Comparison of ENCODE assay signal across 9 cellular contexts in genomic region chr1:75786901-75787455, GRCh38. TPM values are rescaled to one million over a fixed set of nuclear protein-coding genes. Genes with fewer than 3 reads are reported as not detected.
DNase-seq lines count a peak whose midpoint lies in the region; ATAC-seq and TF ChIP-seq lines count a peak whose summit lies in the region.
"Had no signal": no experiment of that assay in that cellular context is flagged by ENCODE, and none has a peak within 500 bp of the region (broad histone marks: within the 10 kb centered on the region; RNA-seq: fewer than 3 reads in every experiment).

No MANE protein-coding gene starts in this region.

- H3K9ac ChIP-seq in mesendoderm (ENCODE audit: low read length) = peak overlapping the region; percentile 100

- no peak for ATAC-seq in Right ventricle myocardium inferior
- ATAC-seq in body of pancreas = no peak
- ATAC-seq in GM21528 (IDR thresholded peaks at IDR 0.05; ENCODE audit: low FRiP score, unreplicated experiment) = no peak
- ATAC-seq in sciatic nerve = no peak

- H3K4me1 ChIP-seq in left ventricle myocardium inferior (peaks cover 66% of the 10 kb centered on the region), body of pancreas (peaks cover 54% of the 10 kb centered on the region), mesendoderm (ENCODE audit: control insufficient read depth, low read depth, low read length) (no peaks in the 10 kb centered on the region), urinary bladder (ENCODE audit: insufficient read depth) (no peaks in the 10 kb centered on the region)

- H3K36me3 ChIP-seq in left ventricle myocardium inferior = peaks cover 26% of the 10 kb centered on the region
- peaks cover 6 to 7% of the 10 kb centered on the region in 2 donors for H3K36me3 ChIP-seq in body of pancreas (replicated peaks in 1 of 2; ENCODE audit: insufficient read depth in 1 of 2, low read depth in 2 of 2)
- no peaks in the 10 kb centered on the region for H3K36me3 ChIP-seq in mesendoderm (ENCODE audit: control insufficient read depth, insufficient read depth, low read length)
- no peaks in the 10 kb centered on the region for H3K36me3 ChIP-seq in urinary bladder (ENCODE audit: insufficient read depth)

- peaks cover 50% of the 10 kb centered on the region for H3K79me2 ChIP-seq in mesendoderm (ENCODE audit: control insufficient read depth, insufficient read depth, low read length)

- H3K79me1 ChIP-seq in mesendoderm (ENCODE audit: low read length) = no peaks in the 10 kb centered on the region

- no peak for TF ChIP-seq POLR2A in body of pancreas (IDR thresholded peaks at IDR 0.05)

- H3K9me3 ChIP-seq in left ventricle myocardium inferior (replicated peaks) (no peaks in the 10 kb centered on the region), body of pancreas (no peaks in the 10 kb centered on the region)

- H3K4me2 ChIP-seq in mesendoderm (ENCODE audit: low read length) = peak overlapping the region; percentile 94

- H2AK5ac ChIP-seq in mesendoderm (ENCODE audit: low read length) = no peak overlapping the region

- peak overlapping the region; percentile 90 for H3K27ac ChIP-seq in left ventricle myocardium inferior (replicated peaks)
- peak overlapping the region in 2 of 4 donors; percentile 85 to 88 for H3K27ac ChIP-seq in body of pancreas
- H3K27ac ChIP-seq in mesendoderm (ENCODE audit: low read depth, low read length) = no peak overlapping the region
- peak overlapping the region; percentile 57 for H3K27ac ChIP-seq in urinary bladder (ENCODE audit: low read depth)

- H2BK120ac ChIP-seq in mesendoderm (ENCODE audit: low read depth, low read length) = no peak overlapping the region

- no peaks in the 10 kb centered on the region for H3K27me3 ChIP-seq in left ventricle myocardium inferior (ENCODE audit: low read depth)
- H3K27me3 ChIP-seq in body of pancreas = no peaks in the 10 kb centered on the region
- H3K27me3 ChIP-seq in mesendoderm (ENCODE audit: insufficient read depth, low read length, poor library complexity) = no peaks in the 10 kb centered on the region

- no peak overlapping the region for H2BK5ac ChIP-seq in mesendoderm (ENCODE audit: low read length)

- peak overlapping the region; percentile 92 for H3K56ac ChIP-seq in mesendoderm (ENCODE audit: low read length)

- H4K5ac ChIP-seq in mesendoderm (ENCODE audit: low read length) = no peak overlapping the region

- H4K8ac ChIP-seq in mesendoderm (ENCODE audit: low read depth, low read length) = no peak overlapping the region

- no peak overlapping the region for H3K23ac ChIP-seq in mesendoderm (ENCODE audit: low read length)

- 2 to 4% methylated on average over 10 of the region's 10 CpGs for WGBS in body of pancreas, 2 donors
- no CpG with 5 or more reads among the region's 10 CpGs for WGBS in mesendoderm (ENCODE audit: extremely low coverage, insufficient coverage, low lambda C conversion rate)
- 3% methylated on average over 10 of the region's 10 CpGs for WGBS in urinary bladder

- H3K4ac ChIP-seq in mesendoderm (ENCODE audit: low read depth, low read length) = no peak overlapping the region

- TF ChIP-seq CTCF in left ventricle myocardium inferior (IDR thresholded peaks at IDR 0.05; ENCODE audit: borderline replicate concordance) (no peak), body of pancreas (IDR thresholded peaks at IDR 0.05) (no peak)

- H2BK15ac ChIP-seq in mesendoderm (replicated peaks; ENCODE audit: low read depth) = no peak overlapping the region

- DNase-seq in left ventricle myocardium inferior (no peak), Right ventricle myocardium inferior (ENCODE audit: missing footprints) (no peak), body of pancreas (no peak), mesendoderm (no peak), mesenteric fat pad (ENCODE audit: low spot score) (no peak), sciatic nerve (ENCODE audit: low spot score) (no peak)
- DNase-seq: NCI-H2171 had no signal

- intact Hi-C loops in left ventricle myocardium inferior (cut with micrococcal nuclease) (loop anchor here (10.0 kb wide), 1 partner anchor 62 kb away; the partner anchor contains the start of gene ACADM), Right ventricle myocardium inferior (cut with DNase I) (loop anchor here (1.0 kb wide), 1 partner anchor 63 kb away; the partner anchor contains the start of gene ACADM), body of pancreas (cut with DNase I) (loop anchor here (10.0 kb wide), 1 partner anchor 52 kb away; no protein-coding TSS in a partner anchor), sciatic nerve (cut with DNase I) (no loop called here)

- H3K4me3 ChIP-seq in left ventricle myocardium inferior (peak overlapping the region; percentile 87), body of pancreas (peak overlapping the region; percentile 20 to 68), mesendoderm (ENCODE audit: low read length) (peak overlapping the region; percentile 100), urinary bladder (ENCODE audit: low read depth, low read length) (peak overlapping the region; percentile 54)

- H3K18ac ChIP-seq in mesendoderm (ENCODE audit: low read length) = peak overlapping the region; percentile 51

RNA-seq across cellular contexts. Expression of gene RABGGTB, which starts 0.9 kb away (rescaled TPM):
- total RNA-seq in left ventricle myocardium inferior (64.4 TPM), Right ventricle myocardium inferior (55.6 TPM), body of pancreas (10 to 100 TPM; 50.6 to 53.7 TPM), urinary bladder (108 TPM), mesenteric fat pad (84.8 TPM), sciatic nerve (57.2 TPM)
- 115 TPM for polyA plus RNA-seq in mesendoderm (2013, experiment 1 of 2)
- polyA plus RNA-seq in mesendoderm (2013, experiment 2 of 2) = 113 TPM
- polyA plus RNA-seq in urinary bladder = 50.0 TPM

RNA-seq across cellular contexts. Expression of gene MSH4, which starts 9.7 kb away (rescaled TPM):
- total RNA-seq in left ventricle myocardium inferior (0.25 TPM), Right ventricle myocardium inferior (0.35 TPM), body of pancreas (not detected), urinary bladder (0.90 TPM), mesenteric fat pad (not detected), sciatic nerve (1.6 TPM)
- 0.03 TPM for polyA plus RNA-seq in mesendoderm (2013, experiment 1 of 2)
- polyA plus RNA-seq in mesendoderm (2013, experiment 2 of 2) = 0.03 TPM
- polyA plus RNA-seq in urinary bladder = 0.10 TPM

Comparison
In these comparisons a context has a peak if more than half of its experiments do, and no peak if none do; other contexts are left out.
1. H3K4me3 ChIP-seq: peak in every context shown above with its lines; median percentile 100 in mesendoderm; 87 in left ventricle myocardium inferior; 54 in urinary bladder; 44 in body of pancreas.